Comparison of ENCODE assay signal across 1 cellular context in genomic region chr9:104747565-104748358, GRCh38.
TF ChIP-seq lines count a peak whose summit lies in the region.

TSS of gene NIPSNAP3A (plus strand) at chr9:104747683. CDS start at chr9:104747793, 110 bp downstream.

TF ChIP-seq in HepG2, 621 proteins besides CTCF, POLR2A, EP300 and RAD21 (continued from another document and continues in another):
- TF ChIP-seq ZBED4 (CRISPR knock-in tag; IDR thresholded peaks at IDR 0.05; ENCODE audit: borderline replicate concordance) (no peak), GPN1 (CRISPR knock-in tag; IDR thresholded peaks at IDR 0.05; ENCODE audit: borderline replicate concordance) (no peak), ZNF367 (CRISPR knock-in tag; IDR thresholded peaks at IDR 0.05; ENCODE audit: borderline replicate concordance) (peak; percentile 19; the same call in 1 of the 2 replicates), ZSCAN21 (CRISPR knock-in tag; IDR thresholded peaks at IDR 0.05; ENCODE audit: borderline replicate concordance) (no peak), RFX5 (IDR thresholded peaks at IDR 0.05; ENCODE audit: low read depth, low read length) (no peak), HNF1A (IDR thresholded peaks at IDR 0.05; ENCODE audit: low read depth) (no peak), HNF1A (CRISPR knock-in tag; IDR thresholded peaks at IDR 0.05; ENCODE audit: borderline replicate concordance) (no peak; the same call in 1 of the 2 replicates), NAIF1 (CRISPR knock-in tag; IDR thresholded peaks at IDR 0.05; ENCODE audit: borderline replicate concordance) (no peak; the same call in 1 of the 2 replicates), ZNF576 (CRISPR knock-in tag; IDR thresholded peaks at IDR 0.05) (no peak), TGIF2 (CRISPR knock-in tag; IDR thresholded peaks at IDR 0.05) (peak; percentile 63; the same call in 1 of the 2 replicates), ZNF704 (CRISPR knock-in tag; IDR thresholded peaks at IDR 0.05; ENCODE audit: borderline replicate concordance) (no peak), GTF2F1 (IDR thresholded peaks at IDR 0.05; ENCODE audit: low read length) (no peak), MBNL3 (CRISPR knock-in tag; conservative IDR thresholded peaks at IDR 0.05) (no peak), PPARG (CRISPR knock-in tag; conservative IDR thresholded peaks at IDR 0.05) (no peak), FOXK1 (CRISPR knock-in tag; IDR thresholded peaks at IDR 0.05; ENCODE audit: borderline replicate concordance, low read depth) (no peak), GATA4 (IDR thresholded peaks at IDR 0.05; ENCODE audit: borderline replicate concordance, low read depth) (0 out of 2 replicates have a peak, but pooled peaks have one; percentile 31), ZNF484 (CRISPR knock-in tag; IDR thresholded peaks at IDR 0.05; ENCODE audit: borderline replicate concordance, low read depth) (no peak), SATB2 (CRISPR knock-in tag; IDR thresholded peaks at IDR 0.05) (no peak; the same call in 1 of the 2 replicates), ZNF552 (CRISPR knock-in tag; IDR thresholded peaks at IDR 0.05; ENCODE audit: borderline replicate concordance) (no peak), MED1 (CRISPR knock-in tag; IDR thresholded peaks at IDR 0.05) (peak; percentile 56), ZNF749 (CRISPR knock-in tag; IDR thresholded peaks at IDR 0.05; ENCODE audit: borderline replicate concordance) (no peak), ATRX (CRISPR knock-in tag; IDR thresholded peaks at IDR 0.05; ENCODE audit: borderline replicate concordance) (no peak), RARA (CRISPR knock-in tag; IDR thresholded peaks at IDR 0.05) (0 out of 2 replicates have a peak, but pooled peaks have one; percentile 7), ZNF644 (CRISPR knock-in tag; IDR thresholded peaks at IDR 0.05; ENCODE audit: low read depth) (no peak), RFXANK (CRISPR knock-in tag; IDR thresholded peaks at IDR 0.05) (no peak), ZNF879 (CRISPR knock-in tag; IDR thresholded peaks at IDR 0.05) (no peak), SRSF1 (optimal IDR thresholded peaks at IDR 0.05; ENCODE audit: low read depth, low read length) (no peak), ZNF598 (CRISPR knock-in tag; IDR thresholded peaks at IDR 0.05; ENCODE audit: borderline replicate concordance) (no peak), ZC3H4 (CRISPR knock-in tag; IDR thresholded peaks at IDR 0.05; ENCODE audit: borderline replicate concordance) (no peak), ZNF331 (CRISPR knock-in tag; IDR thresholded peaks at IDR 0.05) (peak; percentile 30; the same call in 1 of the 2 replicates), IKZF5 (CRISPR knock-in tag; IDR thresholded peaks at IDR 0.05) (peak; percentile 29; the same call in 1 of the 2 replicates)
- TF ChIP-seq, protein P1, sequence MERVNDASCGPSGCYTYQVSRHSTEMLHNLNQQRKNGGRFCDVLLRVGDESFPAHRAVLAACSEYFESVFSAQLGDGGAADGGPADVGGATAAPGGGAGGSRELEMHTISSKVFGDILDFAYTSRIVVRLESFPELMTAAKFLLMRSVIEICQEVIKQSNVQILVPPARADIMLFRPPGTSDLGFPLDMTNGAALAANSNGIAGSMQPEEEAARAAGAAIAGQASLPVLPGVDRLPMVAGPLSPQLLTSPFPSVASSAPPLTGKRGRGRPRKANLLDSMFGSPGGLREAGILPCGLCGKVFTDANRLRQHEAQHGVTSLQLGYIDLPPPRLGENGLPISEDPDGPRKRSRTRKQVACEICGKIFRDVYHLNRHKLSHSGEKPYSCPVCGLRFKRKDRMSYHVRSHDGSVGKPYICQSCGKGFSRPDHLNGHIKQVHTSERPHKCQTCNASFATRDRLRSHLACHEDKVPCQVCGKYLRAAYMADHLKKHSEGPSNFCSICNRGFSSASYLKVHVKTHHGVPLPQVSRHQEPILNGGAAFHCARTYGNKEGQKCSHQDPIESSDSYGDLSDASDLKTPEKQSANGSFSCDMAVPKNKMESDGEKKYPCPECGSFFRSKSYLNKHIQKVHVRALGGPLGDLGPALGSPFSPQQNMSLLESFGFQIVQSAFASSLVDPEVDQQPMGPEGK (CRISPR knock-in tag; IDR thresholded peaks at IDR 0.05), result peak; percentile 28; the same call in 1 of the 2 replicates
- TF ChIP-seq, protein P2, sequence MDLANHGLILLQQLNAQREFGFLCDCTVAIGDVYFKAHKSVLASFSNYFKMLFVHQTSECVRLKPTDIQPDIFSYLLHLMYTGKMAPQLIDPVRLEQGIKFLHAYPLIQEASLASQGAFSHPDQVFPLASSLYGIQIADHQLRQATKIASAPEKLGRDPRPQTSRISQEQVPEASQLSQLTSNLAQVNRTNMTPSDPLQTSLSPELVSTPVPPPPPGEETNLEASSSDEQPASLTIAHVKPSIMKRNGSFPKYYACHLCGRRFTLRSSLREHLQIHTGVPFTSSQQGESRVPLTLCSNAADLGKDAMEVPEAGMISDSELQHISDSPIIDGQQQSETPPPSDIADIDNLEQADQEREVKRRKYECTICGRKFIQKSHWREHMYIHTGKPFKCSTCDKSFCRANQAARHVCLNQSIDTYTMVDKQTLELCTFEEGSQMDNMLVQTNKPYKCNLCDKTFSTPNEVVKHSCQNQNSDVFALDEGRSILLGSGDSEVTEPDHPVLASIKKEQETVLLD (CRISPR knock-in tag; IDR thresholded peaks at IDR 0.05; ENCODE audit: low read depth), result no peak
- TF ChIP-seq, protein P3, sequence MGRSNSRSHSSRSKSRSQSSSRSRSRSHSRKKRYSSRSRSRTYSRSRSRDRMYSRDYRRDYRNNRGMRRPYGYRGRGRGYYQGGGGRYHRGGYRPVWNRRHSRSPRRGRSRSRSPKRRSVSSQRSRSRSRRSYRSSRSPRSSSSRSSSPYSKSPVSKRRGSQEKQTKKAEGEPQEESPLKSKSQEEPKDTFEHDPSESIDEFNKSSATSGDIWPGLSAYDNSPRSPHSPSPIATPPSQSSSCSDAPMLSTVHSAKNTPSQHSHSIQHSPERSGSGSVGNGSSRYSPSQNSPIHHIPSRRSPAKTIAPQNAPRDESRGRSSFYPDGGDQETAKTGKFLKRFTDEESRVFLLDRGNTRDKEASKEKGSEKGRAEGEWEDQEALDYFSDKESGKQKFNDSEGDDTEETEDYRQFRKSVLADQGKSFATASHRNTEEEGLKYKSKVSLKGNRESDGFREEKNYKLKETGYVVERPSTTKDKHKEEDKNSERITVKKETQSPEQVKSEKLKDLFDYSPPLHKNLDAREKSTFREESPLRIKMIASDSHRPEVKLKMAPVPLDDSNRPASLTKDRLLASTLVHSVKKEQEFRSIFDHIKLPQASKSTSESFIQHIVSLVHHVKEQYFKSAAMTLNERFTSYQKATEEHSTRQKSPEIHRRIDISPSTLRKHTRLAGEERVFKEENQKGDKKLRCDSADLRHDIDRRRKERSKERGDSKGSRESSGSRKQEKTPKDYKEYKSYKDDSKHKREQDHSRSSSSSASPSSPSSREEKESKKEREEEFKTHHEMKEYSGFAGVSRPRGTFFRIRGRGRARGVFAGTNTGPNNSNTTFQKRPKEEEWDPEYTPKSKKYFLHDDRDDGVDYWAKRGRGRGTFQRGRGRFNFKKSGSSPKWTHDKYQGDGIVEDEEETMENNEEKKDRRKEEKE (IDR thresholded peaks at IDR 0.05), result no peak
- TF ChIP-seq, protein P4, sequence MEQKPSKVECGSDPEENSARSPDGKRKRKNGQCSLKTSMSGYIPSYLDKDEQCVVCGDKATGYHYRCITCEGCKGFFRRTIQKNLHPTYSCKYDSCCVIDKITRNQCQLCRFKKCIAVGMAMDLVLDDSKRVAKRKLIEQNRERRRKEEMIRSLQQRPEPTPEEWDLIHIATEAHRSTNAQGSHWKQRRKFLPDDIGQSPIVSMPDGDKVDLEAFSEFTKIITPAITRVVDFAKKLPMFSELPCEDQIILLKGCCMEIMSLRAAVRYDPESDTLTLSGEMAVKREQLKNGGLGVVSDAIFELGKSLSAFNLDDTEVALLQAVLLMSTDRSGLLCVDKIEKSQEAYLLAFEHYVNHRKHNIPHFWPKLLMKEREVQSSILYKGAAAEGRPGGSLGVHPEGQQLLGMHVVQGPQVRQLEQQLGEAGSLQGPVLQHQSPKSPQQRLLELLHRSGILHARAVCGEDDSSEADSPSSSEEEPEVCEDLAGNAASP (CRISPR knock-in tag; IDR thresholded peaks at IDR 0.05; ENCODE audit: borderline replicate concordance), result no peak
- TF ChIP-seq, protein P5, sequence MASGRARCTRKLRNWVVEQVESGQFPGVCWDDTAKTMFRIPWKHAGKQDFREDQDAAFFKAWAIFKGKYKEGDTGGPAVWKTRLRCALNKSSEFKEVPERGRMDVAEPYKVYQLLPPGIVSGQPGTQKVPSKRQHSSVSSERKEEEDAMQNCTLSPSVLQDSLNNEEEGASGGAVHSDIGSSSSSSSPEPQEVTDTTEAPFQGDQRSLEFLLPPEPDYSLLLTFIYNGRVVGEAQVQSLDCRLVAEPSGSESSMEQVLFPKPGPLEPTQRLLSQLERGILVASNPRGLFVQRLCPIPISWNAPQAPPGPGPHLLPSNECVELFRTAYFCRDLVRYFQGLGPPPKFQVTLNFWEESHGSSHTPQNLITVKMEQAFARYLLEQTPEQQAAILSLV (CRISPR knock-in tag; IDR thresholded peaks at IDR 0.05; ENCODE audit: borderline replicate concordance), result 0 out of 2 replicates have a peak, but pooled peaks have one; percentile 49
- TF ChIP-seq, protein P6, sequence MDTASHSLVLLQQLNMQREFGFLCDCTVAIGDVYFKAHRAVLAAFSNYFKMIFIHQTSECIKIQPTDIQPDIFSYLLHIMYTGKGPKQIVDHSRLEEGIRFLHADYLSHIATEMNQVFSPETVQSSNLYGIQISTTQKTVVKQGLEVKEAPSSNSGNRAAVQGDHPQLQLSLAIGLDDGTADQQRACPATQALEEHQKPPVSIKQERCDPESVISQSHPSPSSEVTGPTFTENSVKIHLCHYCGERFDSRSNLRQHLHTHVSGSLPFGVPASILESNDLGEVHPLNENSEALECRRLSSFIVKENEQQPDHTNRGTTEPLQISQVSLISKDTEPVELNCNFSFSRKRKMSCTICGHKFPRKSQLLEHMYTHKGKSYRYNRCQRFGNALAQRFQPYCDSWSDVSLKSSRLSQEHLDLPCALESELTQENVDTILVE (CRISPR knock-in tag; IDR thresholded peaks at IDR 0.05), result no peak
